Comparison of ENCODE assay signal across 9 cellular contexts in genomic region chr3:142844339-142844977, GRCh38. TPM values are rescaled to one million over a fixed set of nuclear protein-coding genes. Genes with fewer than 3 reads are reported as not detected.
DNase-seq lines count a peak whose midpoint lies in the region; ATAC-seq and TF ChIP-seq lines count a peak whose summit lies in the region.
"Had no signal": no experiment of that assay in that cellular context is flagged by ENCODE, and none has a peak within 500 bp of the region (broad histone marks: within the 10 kb centered on the region; RNA-seq: fewer than 3 reads in every experiment).

No MANE protein-coding gene starts in this region.

- H3K36me3 Mint-ChIP-seq in activated B cell treated with CpG ODN at 0.5 μM for 24 hours (ENCODE audit: low read depth): no peaks in the 10 kb centered on the region

- ATAC-seq in activated B cell treated with CpG ODN at 0.5 μM for 24 hours (ENCODE audit: low read depth): peak; percentile 52
- peak; percentile 73 for ATAC-seq in left lung
- no peak for ATAC-seq in GM18873 (IDR thresholded peaks at IDR 0.05; ENCODE audit: low FRiP score, unreplicated experiment)
- ATAC-seq in HG02970 (IDR thresholded peaks at IDR 0.05; ENCODE audit: low FRiP score, unreplicated experiment): no peak

- no peaks in the 10 kb centered on the region for H3K4me1 Mint-ChIP-seq in activated B cell treated with CpG ODN at 0.5 μM for 24 hours

- intact Hi-C loops in activated B cell treated with CpG ODN at 0.5 μM for 24 hours (cut with micrococcal nuclease): no loop called here
- intact Hi-C loops in left lung (cut with DNase I): no loop called here

- TF ChIP-seq CTCF in GM12872 (IDR thresholded peaks at IDR 0.05; ENCODE audit: insufficient read depth, low read depth, low read length) (peak; percentile 60), activated B cell treated with CpG ODN at 0.5 μM for 24 hours (IDR thresholded peaks at IDR 0.05) (no peak), left lung (IDR thresholded peaks at IDR 0.05) (peak; percentile 27 to 38)

- DNase-seq in AG08395 (ENCODE audit: low spot score) (peak; percentile 42), activated B cell treated with CpG ODN at 0.5 μM for 24 hours (no peak), left lung (no peak)
- peak; percentile 35 for DNase-seq in Jurkat, Clone E6-1 (ENCODE audit: low read depth, low spot score)
- DNase-seq in central memory CD4-positive, alpha-beta T cell: no peak

- CTCF ChIA-PET in activated B cell treated with CpG ODN at 0.5 μM for 24 hours (lab: Charles Lee): interaction anchor here (1.2 kb wide), 1 partner anchor 16 kb away, joined by 3 read pairs; no protein-coding TSS in a partner anchor

- H3K27ac ChIP-seq in left lung: no peak overlapping the region

- H3K4me3 ChIP-seq in Jurkat, Clone E6-1 (ENCODE audit: low read length): no peak overlapping the region
- H3K4me3 ChIP-seq in left lung: no peak overlapping the region
- H3K4me3 ChIP-seq: lung had no signal

- no peak overlapping the region for H3K27ac Mint-ChIP-seq in activated B cell treated with CpG ODN at 0.5 μM for 24 hours

- no peak overlapping the region for H3K4me3 Mint-ChIP-seq in activated B cell treated with CpG ODN at 0.5 μM for 24 hours

- POLR2A ChIA-PET in activated B cell treated with CpG ODN at 0.5 μM for 24 hours (lab: Charles Lee): no interaction called here

- peaks cover 4% of the 10 kb centered on the region for H3K9me3 Mint-ChIP-seq in activated B cell treated with CpG ODN at 0.5 μM for 24 hours

- H3K27me3 ChIP-seq in left lung: no peaks in the 10 kb centered on the region

- H3K36me3 ChIP-seq in left lung: no peaks in the 10 kb centered on the region

- peaks cover 0 to 5% of the 10 kb centered on the region in 2 donors for H3K4me1 ChIP-seq in left lung

- peaks cover 2% of the 10 kb centered on the region for H3K27me3 Mint-ChIP-seq in activated B cell treated with CpG ODN at 0.5 μM for 24 hours

- no peaks in the 10 kb centered on the region for H3K9me3 ChIP-seq in left lung

RNA-seq across cellular contexts. Expression of gene PCOLCE2, which starts 44.4 kb away (rescaled TPM):
- polyA plus RNA-seq in Jurkat, Clone E6-1 (2012; ENCODE audit: insufficient read depth, insufficient read length): 30.5 TPM
- not detected in 2 replicates for total RNA-seq in activated B cell treated with CpG ODN at 0.5 μM for 24 hours
- 10 to 100 TPM; 13.7 to 21.2 TPM for total RNA-seq in left lung

Comparison
In these comparisons a context has a peak if more than half of its experiments do, and no peak if none do; other contexts are left out.
1. DNase-seq: peak in AG08395 (single experiment) and Jurkat, Clone E6-1 (single experiment); none in activated B cell treated with CpG ODN at 0.5 μM for 24 hours (single experiment), left lung (0 of 2) and central memory CD4-positive, alpha-beta T cell (single experiment).
2. ATAC-seq: peak in activated B cell treated with CpG ODN at 0.5 μM for 24 hours (single experiment) and left lung (single experiment); none in GM18873 (single experiment) and HG02970 (single experiment).
3. RNA of gene PCOLCE2, which starts 44.4 kb away (total RNA-seq): 13.7 to 21.2 TPM in left lung; not detected in activated B cell treated with CpG ODN at 0.5 μM for 24 hours; every median in the first group is over 10 times any median in the second.